ENCODE assay signal across 18 cellular contexts in the genomic region with DNA sequence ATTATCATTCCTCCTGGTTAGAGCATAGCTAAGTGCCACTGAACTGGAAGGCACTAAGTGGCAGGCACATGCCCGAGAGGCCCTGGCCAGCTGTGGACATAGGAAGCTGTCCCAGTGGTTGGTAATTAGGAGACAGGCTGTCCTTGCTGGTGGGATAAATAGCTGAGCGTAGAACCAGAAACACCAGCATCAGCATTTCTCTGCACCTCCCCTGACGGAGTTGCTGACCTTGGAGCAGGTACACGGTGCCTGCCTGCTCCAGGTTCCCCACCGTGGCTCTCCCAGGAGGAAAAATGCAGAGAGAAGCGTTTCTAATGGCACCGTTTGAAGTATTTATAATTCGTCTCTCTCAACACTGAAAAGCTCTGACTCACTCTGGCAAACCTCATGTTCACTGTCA. TPM values are rescaled to one million over a fixed set of nuclear protein-coding genes. Genes with fewer than 3 reads are reported as not detected.
DNase-seq lines count a peak whose midpoint lies in the region; ATAC-seq and TF ChIP-seq lines count a peak whose summit lies in the region.
"Had no signal": no experiment of that assay in that cellular context is flagged by ENCODE, and none has a peak within 500 bp of the region (broad histone marks: within the 10 kb centered on the region; RNA-seq: fewer than 3 reads in every experiment).

No MANE protein-coding gene starts in this region.

- H3K9ac ChIP-seq in H9 (ENCODE audit: extremely low read depth, insufficient read length, low read length): no peak overlapping the region

- H3K14ac ChIP-seq in H9 (ENCODE audit: insufficient read depth, low read length): no peak overlapping the region

- H3K23me2 ChIP-seq in H9 (ENCODE audit: insufficient read length, low read depth, low read length, poor library complexity, severe bottlenecking): no peaks in the 10 kb centered on the region

- no peak overlapping the region for H3T11ph ChIP-seq in H9 (ENCODE audit: low read length)

- no peaks in the 10 kb centered on the region for H3K79me1 ChIP-seq in H9 (ENCODE audit: insufficient read depth, low read depth, low read length, poor library complexity, severe bottlenecking)

- H3K4me3 Mint-ChIP-seq in H9 (no peak overlapping the region), WTC11 (no peak overlapping the region)
- H3K4me3 Mint-ChIP-seq: activated CD8-positive, alpha-beta T cell treated with anti-CD3 and anti-CD28 coated beads for 36 hours; activated naive CD4-positive, alpha-beta T cell treated with anti-CD3 and anti-CD28 coated beads, Interleukin-2, amount 50 U/mL, for 24 hours; activated T-cell treated with anti-CD3 and anti-CD28 coated beads, Interleukin-2, amount 50 U/mL, for 4 hours; brain; immature natural killer cell had no signal

- H2BK15ac ChIP-seq in H9 (ENCODE audit: low read depth, low read length): no peak overlapping the region

- no peaks in the 10 kb centered on the region for H3K9me3 ChIP-seq in H9 (ENCODE audit: control insufficient read depth, low read depth, low read length)
- no peaks in the 10 kb centered on the region for H3K9me3 ChIP-seq in right cardiac atrium (ENCODE audit: control insufficient read depth, low read length)
- H3K9me3 ChIP-seq: Caco-2, neutrophil had no signal

- H2AK5ac ChIP-seq in H9 (ENCODE audit: insufficient read length, low read length): no peak overlapping the region

- no peak overlapping the region for H2BK12ac ChIP-seq in H9 (ENCODE audit: insufficient read length, low read depth, low read length)

- no peak overlapping the region for H3K27ac ChIP-seq in H9 (ENCODE audit: insufficient read length, low read depth, low read length)
- H3K27ac ChIP-seq in right cardiac atrium (ENCODE audit: low read length): peak overlapping the region; percentile 92
- H3K27ac ChIP-seq: neutrophil had no signal

- peaks cover 6% of the 10 kb centered on the region for H3K4me1 ChIP-seq in H9 (ENCODE audit: insufficient read depth, low read length)
- peaks cover 7% of the 10 kb centered on the region for H3K4me1 ChIP-seq in right cardiac atrium (ENCODE audit: control insufficient read depth, insufficient read depth, low read length)
- H3K4me1 ChIP-seq: Caco-2 had no signal

- no peak overlapping the region for H3K4me3 ChIP-seq in right cardiac atrium (ENCODE audit: low read length)

- peaks cover 6 to 7% of the 10 kb centered on the region in 2 experiments; a peak in 3 of 5 replicates for H3K9me3 Mint-ChIP-seq in H9
- peaks cover 14% of the 10 kb centered on the region for H3K9me3 Mint-ChIP-seq in WTC11
- H3K9me3 Mint-ChIP-seq: activated CD8-positive, alpha-beta T cell treated with anti-CD3 and anti-CD28 coated beads for 36 hours; activated naive CD4-positive, alpha-beta T cell treated with anti-CD3 and anti-CD28 coated beads, Interleukin-2, amount 50 U/mL, for 24 hours; immature natural killer cell had no signal

- no peak overlapping the region for H2BK120ac ChIP-seq in H9 (ENCODE audit: low read depth, low read length, poor library complexity, severe bottlenecking)

- H3K36me3 Mint-ChIP-seq in H9 (ENCODE audit: insufficient read depth in 1 of 3, low read depth in 3 of 3) (peaks cover 0 to 3% (median 0%) of the 10 kb centered on the region in 3 experiments; a peak in 2 of 7 replicates), WTC11 (0 out of 2 replicates have a peak, but pooled peaks cover 7% of the 10 kb centered on the region)
- H3K36me3 Mint-ChIP-seq: activated naive CD4-positive, alpha-beta T cell treated with anti-CD3 and anti-CD28 coated beads, Interleukin-2, amount 50 U/mL, for 24 hours; brain; immature natural killer cell had no signal

- H2BK20ac ChIP-seq in H9 (ENCODE audit: low read depth, low read length, poor library complexity, severe bottlenecking): no peak overlapping the region

- POLR2A ChIA-PET in WTC11 (lab: Charles Lee): interaction anchor here (0.6 kb wide), 1 partner anchor 30 kb away, joined by 3 read pairs; no protein-coding TSS in a partner anchor

- CTCF ChIA-PET in WTC11 (lab: Charles Lee): interaction anchor here (0.7 to 2.0 kb wide), 3 partner anchors 10 to 192 kb away, joined by 3 to 5 read pairs (median 4); no protein-coding TSS in a partner anchor

- H3K4ac ChIP-seq in H9 (ENCODE audit: low read depth, low read length): no peak overlapping the region

- no peak overlapping the region for H3K27ac Mint-ChIP-seq in H9
- H3K27ac Mint-ChIP-seq in WTC11: no peak overlapping the region
- H3K27ac Mint-ChIP-seq: activated CD8-positive, alpha-beta T cell treated with anti-CD3 and anti-CD28 coated beads for 36 hours; activated naive CD4-positive, alpha-beta T cell treated with anti-CD3 and anti-CD28 coated beads, Interleukin-2, amount 50 U/mL, for 24 hours; immature natural killer cell had no signal

- WGBS in H9 (ENCODE audit: extremely low coverage, insufficient read length, low lambda C conversion rate): no CpG with 5 or more reads among the region's 8 CpGs
- WGBS in right cardiac atrium: 49% methylated on average over 8 of the region's 8 CpGs

- no peak overlapping the region for H3K23ac ChIP-seq in H9 (ENCODE audit: insufficient read length, low read depth, low read length)

- TF ChIP-seq CTCF in H9 (conservative IDR thresholded peaks at IDR 0.05) (no peak), WTC11 (IDR thresholded peaks at IDR 0.05) (no peak), omental fat pad (IDR thresholded peaks at IDR 0.05) (no peak), GM10266 (IDR thresholded peaks at IDR 0.05; ENCODE audit: control insufficient read depth, insufficient read depth, low read depth, missing control alignments) (no peak)

- ATAC-seq in WTC11 (peak; percentile 76), right cardiac atrium (peak; percentile 61 to 80), omental fat pad (ENCODE audit: low FRiP score) (peak; percentile 57), HG02623 (IDR thresholded peaks at IDR 0.05; ENCODE audit: unreplicated experiment) (no peak), HG03521 (IDR thresholded peaks at IDR 0.05; ENCODE audit: unreplicated experiment) (no peak)
- ATAC-seq: activated CD8-positive, alpha-beta T cell treated with anti-CD3 and anti-CD28 coated beads for 36 hours; activated T-cell treated with anti-CD3 and anti-CD28 coated beads, Interleukin-2, amount 50 U/mL, for 4 hours had no signal

- no peak overlapping the region for H3K56ac ChIP-seq in H9 (ENCODE audit: insufficient read length, low read depth, low read length)

- no peak overlapping the region for H4K91ac ChIP-seq in H9 (ENCODE audit: insufficient read length, low read depth, low read length)

- peak; percentile 39 for DNase-seq in H9
- DNase-seq in WTC11 (ENCODE audit: low spot score): peak; percentile 18
- DNase-seq in right cardiac atrium: peak in 1 of 3 donors; percentile 58
- DNase-seq in omental fat pad (ENCODE audit: low spot score): no peak
- no peak for DNase-seq in GM10266 (ENCODE audit: extremely low spot score)
- DNase-seq: activated CD8-positive, alpha-beta T cell treated with anti-CD3 and anti-CD28 coated beads for 36 hours; activated T-cell treated with anti-CD3 and anti-CD28 coated beads, Interleukin-2, amount 50 U/mL, for 4 hours; Caco-2; GDM1; immature natural killer cell; MM.1S; stimulated activated CD4-positive, alpha-beta T cell treated with anti-CD3 and anti-CD28 coated beads, Interleukin-2, amount 100 ng/mL, for 24 hours; T-helper 1 cell had no signal

- H4K8ac ChIP-seq in H9 (replicated peaks; ENCODE audit: insufficient read length, low read depth, low read length): no peak overlapping the region

- H3K27me3 ChIP-seq in H9 (ENCODE audit: insufficient read depth, low read length) (no peaks in the 10 kb centered on the region), right cardiac atrium (ENCODE audit: control insufficient read depth, insufficient read depth) (no peaks in the 10 kb centered on the region)
- H3K27me3 ChIP-seq: neutrophil had no signal

- no peak overlapping the region for H3K18ac ChIP-seq in H9 (ENCODE audit: insufficient read length, low read depth, low read length)

- H3K4me2 ChIP-seq in H9 (ENCODE audit: insufficient read depth, insufficient read length, low read length): no peak overlapping the region

- H4K5ac ChIP-seq in H9 (ENCODE audit: insufficient read length, low read depth, low read length): no peak overlapping the region

- no peak overlapping the region for H2AFZ ChIP-seq in H9 (ENCODE audit: low read length)

- intact Hi-C loops in right cardiac atrium (cut with DNase I): no loop called here

- H3K79me2 ChIP-seq in H9 (ENCODE audit: insufficient read depth, low read length): no peaks in the 10 kb centered on the region

- no peaks in the 10 kb centered on the region for H4K20me1 ChIP-seq in H9 (ENCODE audit: control insufficient read depth, insufficient read depth, insufficient read length)

- no peak overlapping the region for H2BK5ac ChIP-seq in H9 (ENCODE audit: insufficient read length, low read length)

- H3K27me3 Mint-ChIP-seq in H9 (ENCODE audit: low read depth) (no peaks in the 10 kb centered on the region; the same call in 1 of the 2 replicates), WTC11 (ENCODE audit: low read depth) (no peaks in the 10 kb centered on the region)
- H3K27me3 Mint-ChIP-seq: activated CD8-positive, alpha-beta T cell treated with anti-CD3 and anti-CD28 coated beads for 36 hours; activated naive CD4-positive, alpha-beta T cell treated with anti-CD3 and anti-CD28 coated beads, Interleukin-2, amount 50 U/mL, for 24 hours had no signal

- H3K4me1 Mint-ChIP-seq in H9 (peaks cover 19 to 30% of the 10 kb centered on the region in 2 experiments), WTC11 (peaks cover 25% of the 10 kb centered on the region)
- H3K4me1 Mint-ChIP-seq: activated naive CD4-positive, alpha-beta T cell treated with anti-CD3 and anti-CD28 coated beads, Interleukin-2, amount 50 U/mL, for 24 hours; immature natural killer cell had no signal

TF ChIP-seq in WTC11, 78 proteins besides CTCF, POLR2A, EP300 and RAD21 (continues in another document):
- TF ChIP-seq TEAD4 (CRISPR knock-in tag; IDR thresholded peaks at IDR 0.05): no peak
- no peak for TF ChIP-seq ZNF423 (CRISPR knock-in tag; IDR thresholded peaks at IDR 0.05)

RNA-seq across cellular contexts. Expression of gene ABLIM1, which starts 5.6 kb away (rescaled TPM):
- total RNA-seq in H9 (2021): 31.8 and 32.1 TPM in 2 replicates
- 54.9 to 62.1 TPM (median 57.2 TPM) in 3 replicates for total RNA-seq in WTC11 (2021)
- 100 to 1,000 TPM; 385 to 462 (median 426) TPM for total RNA-seq in right cardiac atrium
- polyA plus RNA-seq in right cardiac atrium: 149 TPM
- total RNA-seq in omental fat pad: 100 to 1,000 TPM; 122 to 257 (median 138) TPM

Comparison
In these comparisons a context has a peak if more than half of its experiments do, and no peak if none do; other contexts are left out.
1. DNase-seq: peak in H9 (single experiment) and WTC11 (single experiment); none in omental fat pad (single experiment) and GM10266 (single experiment).
2. ATAC-seq: peak in WTC11 (single experiment), right cardiac atrium (2 of 2) and omental fat pad (single experiment); none in HG02623 (single experiment) and HG03521 (single experiment).